In the genomic region with DNA sequence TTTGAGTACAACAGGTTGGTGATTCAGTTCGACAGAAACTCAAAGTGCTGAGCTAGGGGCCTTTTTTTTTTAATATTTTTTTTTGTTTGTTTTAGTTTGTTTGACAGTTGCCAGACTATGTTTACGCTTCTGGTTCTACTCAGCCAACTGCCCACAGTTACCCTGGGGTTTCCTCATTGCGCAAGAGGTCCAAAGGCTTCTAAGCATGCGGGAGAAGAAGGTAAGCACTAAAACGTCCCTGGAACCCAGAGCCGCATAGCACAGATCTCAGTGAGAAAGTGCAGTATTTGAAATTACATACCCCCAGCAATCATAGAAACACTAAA, we compare ENCODE assay signal across 8 cellular contexts. TPM values are rescaled to one million over a fixed set of nuclear protein-coding genes. Genes with fewer than 3 reads are reported as not detected.
DNase-seq lines count a peak whose midpoint lies in the region; ATAC-seq and TF ChIP-seq lines count a peak whose summit lies in the region.

No MANE protein-coding gene starts in this region.

- H3K4me3 Mint-ChIP-seq in activated naive CD4-positive, alpha-beta T cell treated with anti-CD3 and anti-CD28 coated beads, Interleukin-2, amount 10 ng/mL, durations not matched to agents 7 days and 5 days, result peak overlapping the region; percentile 60

- H3K36me3 Mint-ChIP-seq in activated naive CD4-positive, alpha-beta T cell treated with anti-CD3 and anti-CD28 coated beads, Interleukin-2, amount 10 ng/mL, durations not matched to agents 7 days and 5 days, result no peaks in the 10 kb centered on the region

- no peaks in the 10 kb centered on the region for H3K9me2 ChIP-seq in MM.1S (replicated peaks; ENCODE audit: insufficient read depth, low read length)

- ATAC-seq in lung (ENCODE audit: insufficient read depth, low FRiP score), result peak; percentile 41
- ATAC-seq in HG03565 (IDR thresholded peaks at IDR 0.05; ENCODE audit: unreplicated experiment), result no peak

- DNase-seq in activated naive CD4-positive, alpha-beta T cell treated with anti-CD3 and anti-CD28 coated beads, Interleukin-2, amount 10 ng/mL, durations not matched to agents 7 days and 5 days, result no peak
- DNase-seq in activated naive CD4-positive, alpha-beta T cell treated with anti-CD3 and anti-CD28 coated beads, Interleukin-2, amount 50 U/mL, for 16 hours, result no peak
- peak; percentile 61 for DNase-seq in MM.1S
- peak; percentile 17 to 22 for DNase-seq in cardiac fibroblast (ENCODE audit: low read depth in 2 of 2)
- DNase-seq in lung (ENCODE audit: low spot score), result peak; percentile 71
- no peak for DNase-seq in COR-L47 (lab: John Stamatoyannopoulos, UW)
- DNase-seq in DMS114 treated with DMSO at 0.1 percent for 48 hours (lab: John Stamatoyannopoulos, UW; ENCODE audit: unreplicated experiment), result no peak

- CTCF ChIA-PET in activated naive CD4-positive, alpha-beta T cell treated with anti-CD3 and anti-CD28 coated beads, Interleukin-2, amount 10 ng/mL, durations not matched to agents 7 days and 5 days (lab: Charles Lee), result interaction anchor here (1.3 kb wide), 1 partner anchor 10 kb away, joined by 3 read pairs; no protein-coding TSS in a partner anchor

- no peak overlapping the region for H3K27ac Mint-ChIP-seq in activated naive CD4-positive, alpha-beta T cell treated with anti-CD3 and anti-CD28 coated beads, Interleukin-2, amount 10 ng/mL, durations not matched to agents 7 days and 5 days

- H3K4me3 ChIP-seq in MM.1S (ENCODE audit: low read length) (peak overlapping the region; percentile 93), cardiac fibroblast (replicated peaks in 1 of 2; ENCODE audit: low read depth in 2 of 2, low read length in 2 of 2) (peak overlapping the region; percentile 52 to 57), lung (peak overlapping the region; percentile 53)

- no peaks in the 10 kb centered on the region for H3K27me3 ChIP-seq in MM.1S (replicated peaks; ENCODE audit: insufficient read depth, low read length)
- no peaks in the 10 kb centered on the region for H3K27me3 ChIP-seq in lung (ENCODE audit: control insufficient read depth, insufficient read depth)

- no peak for TF ChIP-seq CTCF in MM.1S (IDR thresholded peaks at IDR 0.05; ENCODE audit: low read length)
- no peak for TF ChIP-seq CTCF in cardiac fibroblast (IDR thresholded peaks at IDR 0.05; ENCODE audit: low read depth, low read length)
- TF ChIP-seq CTCF in lung (IDR thresholded peaks at IDR 0.05; ENCODE audit: control extremely low read depth, extremely low read depth), result no peak

- peak overlapping the region; percentile 84 for H2AFZ ChIP-seq in MM.1S (ENCODE audit: low read length)

- H4K20me1 ChIP-seq in MM.1S (ENCODE audit: insufficient read depth, low read length), result no peaks in the 10 kb centered on the region

- H3K4me2 ChIP-seq in MM.1S (ENCODE audit: low read depth, low read length), result peak overlapping the region; percentile 86

- H3K27me3 Mint-ChIP-seq in activated naive CD4-positive, alpha-beta T cell treated with anti-CD3 and anti-CD28 coated beads, Interleukin-2, amount 10 ng/mL, durations not matched to agents 7 days and 5 days, result peaks cover 46% of the 10 kb centered on the region

- H3K9me3 ChIP-seq in MM.1S (replicated peaks; ENCODE audit: insufficient read depth, low read length), result no peaks in the 10 kb centered on the region
- H3K9me3 ChIP-seq in lung (ENCODE audit: control insufficient read depth in 2 of 2, insufficient read depth in 1 of 2, low read length in 1 of 2), result no peaks in the 10 kb centered on the region

- WGBS in lung, 2 donors, result 10% methylated on average over 6 of the region's 6 CpGs

- H3K4me1 ChIP-seq in MM.1S (ENCODE audit: low read length), result peaks cover 8% of the 10 kb centered on the region; the same call in 1 of the 2 replicates
- H3K4me1 ChIP-seq in lung (ENCODE audit: control insufficient read depth in 2 of 2, insufficient read depth in 2 of 2, low read length in 2 of 2), result no peaks in the 10 kb centered on the region

- peaks cover 22% of the 10 kb centered on the region for H3F3A ChIP-seq in MM.1S (ENCODE audit: insufficient read depth, low read length)

- H3K9me3 Mint-ChIP-seq in activated naive CD4-positive, alpha-beta T cell treated with anti-CD3 and anti-CD28 coated beads, Interleukin-2, amount 10 ng/mL, durations not matched to agents 7 days and 5 days, result no peaks in the 10 kb centered on the region

- H3K36me3 ChIP-seq in MM.1S (replicated peaks; ENCODE audit: insufficient read depth, low read length), result no peaks in the 10 kb centered on the region
- H3K36me3 ChIP-seq in lung (ENCODE audit: control insufficient read depth in 2 of 2, insufficient read depth in 2 of 2, low read length in 2 of 2), result no peaks in the 10 kb centered on the region

- H3K9ac ChIP-seq in MM.1S (ENCODE audit: low read length), result peak overlapping the region; percentile 95

- peak overlapping the region; percentile 93 for H3K27ac ChIP-seq in MM.1S (ENCODE audit: low read length)
- peak overlapping the region in 1 of 2 donors; percentile 84 for H3K27ac ChIP-seq in lung (ENCODE audit: low read depth in 1 of 2, low read length in 1 of 2)

- H3K79me2 ChIP-seq in MM.1S (ENCODE audit: low read length), result peaks cover 11% of the 10 kb centered on the region; the same call in 1 of the 2 replicates

- H3K4me1 Mint-ChIP-seq in activated naive CD4-positive, alpha-beta T cell treated with anti-CD3 and anti-CD28 coated beads, Interleukin-2, amount 10 ng/mL, durations not matched to agents 7 days and 5 days, result peaks cover 10% of the 10 kb centered on the region

RNA-seq across cellular contexts. Expression of a gene that starts 0.6 kb away (rescaled TPM):
- total RNA-seq in lung, result 1 to 10 TPM; 6.3 to 9.7 TPM
- 1 to 10 TPM; 4.7 to 5.8 TPM for polyA plus RNA-seq in lung

RNA-seq across cellular contexts. Expression of a gene that starts 35.9 kb away (rescaled TPM):
- under 1 TPM; 0.09 to 0.17 TPM for total RNA-seq in lung
- under 1 TPM; 0.03 to 0.10 TPM for polyA plus RNA-seq in lung

Comparison
In these comparisons a context has a peak if more than half of its experiments do, and no peak if none do; other contexts are left out.
1. DNase-seq: peak in MM.1S (single experiment), cardiac fibroblast (2 of 2) and lung (single experiment); none in activated naive CD4-positive, alpha-beta T cell treated with anti-CD3 and anti-CD28 coated beads, Interleukin-2, amount 10 ng/mL, durations not matched to agents 7 days and 5 days (single experiment), activated naive CD4-positive, alpha-beta T cell treated with anti-CD3 and anti-CD28 coated beads, Interleukin-2, amount 50 U/mL, for 16 hours (single experiment), COR-L47 (single experiment) and DMS114 treated with DMSO at 0.1 percent for 48 hours (single experiment).
2. Peak in every context shown above with its lines, with median percentiles within 50 percentile points of each other: H3K4me3 ChIP-seq.